ENCODE assay signal across 8 cellular contexts in the genomic region with DNA sequence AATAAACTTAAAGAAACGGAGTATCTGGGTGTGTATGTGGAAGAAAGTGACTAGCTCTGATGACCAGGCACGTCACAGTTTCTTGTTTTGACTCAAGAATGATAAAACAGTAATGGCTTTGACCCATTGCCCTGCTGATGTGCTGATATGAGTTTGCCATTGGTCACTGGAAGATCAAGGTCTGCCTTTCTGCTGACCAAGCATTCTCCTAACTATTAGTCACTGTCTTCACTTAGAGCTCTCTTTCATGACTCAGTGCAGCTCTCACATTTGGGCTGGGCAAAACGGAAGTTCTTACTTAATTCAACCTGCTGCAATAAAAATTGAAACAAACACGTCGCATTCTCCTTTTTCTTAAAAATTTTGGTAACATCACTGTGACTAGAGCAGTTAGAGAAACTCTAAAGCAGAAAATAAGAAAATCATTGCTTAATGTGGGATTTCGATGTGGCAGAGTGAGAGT.
DNase-seq lines count a peak whose midpoint lies in the region; ATAC-seq lines count a peak whose summit lies in the region.

No MANE protein-coding gene starts in this region.

- in situ Hi-C loops in Caki2 (cut with HindIII; ENCODE audit: low pct_unique_long_range_greater_than_20kb, low sequenced_read_pairs) = no loop called here

- POLR2A ChIA-PET in activated CD4-positive, alpha-beta T cell treated with anti-CD3 and anti-CD28 coated beads, Interleukin-2, amount 10 ng/mL, durations not matched to agents 7 days and 5 days (lab: Charles Lee) = interaction anchor here (0.6 kb wide), 1 partner anchor 36 kb away, joined by 5 read pairs; no protein-coding TSS in a partner anchor

- ATAC-seq in GM21515 (IDR thresholded peaks at IDR 0.05; ENCODE audit: unreplicated experiment) = peak; percentile 84

- peak overlapping the region; percentile 90 for H3K27ac Mint-ChIP-seq in activated CD4-positive, alpha-beta T cell treated with anti-CD3 and anti-CD28 coated beads, Interleukin-2, amount 10 ng/mL, durations not matched to agents 7 days and 5 days

- peaks cover 34% of the 10 kb centered on the region for H3K4me1 Mint-ChIP-seq in activated CD4-positive, alpha-beta T cell treated with anti-CD3 and anti-CD28 coated beads, Interleukin-2, amount 10 ng/mL, durations not matched to agents 7 days and 5 days

- H3K4me3 Mint-ChIP-seq in activated CD4-positive, alpha-beta T cell treated with anti-CD3 and anti-CD28 coated beads, Interleukin-2, amount 10 ng/mL, durations not matched to agents 7 days and 5 days = peak overlapping the region; percentile 43

- H3K9me3 Mint-ChIP-seq in activated CD4-positive, alpha-beta T cell treated with anti-CD3 and anti-CD28 coated beads, Interleukin-2, amount 10 ng/mL, durations not matched to agents 7 days and 5 days = peaks cover 3% of the 10 kb centered on the region

- H3K36me3 Mint-ChIP-seq in activated CD4-positive, alpha-beta T cell treated with anti-CD3 and anti-CD28 coated beads, Interleukin-2, amount 10 ng/mL, durations not matched to agents 7 days and 5 days (ENCODE audit: low read depth) = peaks cover 3% of the 10 kb centered on the region

- DNase-seq in Caki2 (ENCODE audit: low read depth) (peak; percentile 85), HS-5 (ENCODE audit: low read depth) (peak; percentile 96), epidermal melanocyte (ENCODE audit: insufficient read length, low spot score) (peak; percentile 31), pons (ENCODE audit: low spot score) (peak; percentile 5), GF-D8 (lab: John Stamatoyannopoulos, UW) (no peak), NCI-H446 treated with DMSO at 0.1 percent for 48 hours (lab: John Stamatoyannopoulos, UW) (no peak)
- DNase-seq in activated CD4-positive, alpha-beta T cell treated with anti-CD3 and anti-CD28 coated beads, Interleukin-2, amount 10 ng/mL, durations not matched to agents 7 days and 5 days = peak; percentile 39

- CTCF ChIA-PET in activated CD4-positive, alpha-beta T cell treated with anti-CD3 and anti-CD28 coated beads, Interleukin-2, amount 10 ng/mL, durations not matched to agents 7 days and 5 days (lab: Charles Lee) = interaction anchor here (1.4 kb wide), 1 partner anchor 13 kb away, joined by 3 read pairs; no protein-coding TSS in a partner anchor

- H3K27me3 Mint-ChIP-seq in activated CD4-positive, alpha-beta T cell treated with anti-CD3 and anti-CD28 coated beads, Interleukin-2, amount 10 ng/mL, durations not matched to agents 7 days and 5 days = no peaks in the 10 kb centered on the region

Comparison
In these comparisons a context has a peak if more than half of its experiments do, and no peak if none do; other contexts are left out.
1. DNase-seq: peak in Caki2 (single experiment), HS-5 (single experiment), activated CD4-positive, alpha-beta T cell treated with anti-CD3 and anti-CD28 coated beads, Interleukin-2, amount 10 ng/mL, durations not matched to agents 7 days and 5 days (single experiment), epidermal melanocyte (single experiment) and pons (single experiment); none in GF-D8 (single experiment) and NCI-H446 treated with DMSO at 0.1 percent for 48 hours (single experiment).